ENCODE assay signal across 9 cellular contexts in genomic region chr7:44244282-44244681, GRCh38. TPM values are rescaled to one million over a fixed set of nuclear protein-coding genes. Genes with fewer than 3 reads are reported as not detected.
DNase-seq lines count a peak whose midpoint lies in the region; ATAC-seq, FAIRE-seq and TF ChIP-seq lines count a peak whose summit lies in the region.
"Had no signal": no experiment of that assay in that cellular context is flagged by ENCODE, and none has a peak within 500 bp of the region (broad histone marks: within the 10 kb centered on the region; RNA-seq: fewer than 3 reads in every experiment).

No MANE protein-coding gene starts in this region.

- peak; percentile 54 for TF ChIP-seq CTCF in DND-41 (IDR thresholded peaks at IDR 0.05; ENCODE audit: borderline replicate concordance, extremely low read depth, low read length, poor library complexity, severe bottlenecking)
- TF ChIP-seq CTCF in HepG2 (CRISPR knock-in tag; IDR thresholded peaks at IDR 0.05), result peak; percentile 63

- H3K4me1 ChIP-seq in DND-41 (ENCODE audit: insufficient read depth, low read length) (no peaks in the 10 kb centered on the region), HepG2 (ENCODE audit: insufficient read depth, low read length) (no peaks in the 10 kb centered on the region)

- H3K27me3 ChIP-seq in DND-41 (ENCODE audit: insufficient read depth, low read length, poor library complexity) (no peaks in the 10 kb centered on the region), HepG2 (ENCODE audit: control insufficient read depth in 1 of 2, insufficient read depth in 2 of 2, low read length in 2 of 2) (peaks cover 7 to 37% of the 10 kb centered on the region in 2 experiments; a peak in 4 of 5 replicates)

- H3K9ac ChIP-seq in DND-41 (ENCODE audit: low read depth, low read length) (no peak overlapping the region), HepG2 (ENCODE audit: insufficient read depth, low read depth, low read length) (no peak overlapping the region)

- H4K20me1 ChIP-seq in DND-41 (ENCODE audit: insufficient read depth, low read length) (peaks cover 6% of the 10 kb centered on the region), HepG2 (ENCODE audit: insufficient read depth, low read length) (no peaks in the 10 kb centered on the region)

- 59% methylated on average over 4 of the region's 8 CpGs for WGBS in HepG2 (ENCODE audit: low lambda C conversion rate)

- H2AFZ ChIP-seq in DND-41 (ENCODE audit: low read depth, low read length), result no peak overlapping the region
- no peak overlapping the region for H2AFZ ChIP-seq in HepG2 (ENCODE audit: low read length)

- H3K4me3 Mint-ChIP-seq in activated T-cell treated with anti-CD3 and anti-CD28 coated beads, Interleukin-2, amount 50 U/mL, for 4 hours, result no peak overlapping the region

- H3K36me3 ChIP-seq in DND-41 (ENCODE audit: insufficient read depth, low read length) (no peaks in the 10 kb centered on the region), HepG2 (replicated peaks in 1 of 2; ENCODE audit: control insufficient read depth in 1 of 2, insufficient read depth in 2 of 2, low read length in 2 of 2) (no peaks in the 10 kb centered on the region)

- no peak for TF ChIP-seq POLR2A in HepG2 (IDR thresholded peaks at IDR 0.05; ENCODE audit: insufficient read depth in 1 of 2, low read depth in 2 of 2, low read length in 2 of 2)

- H3K27me3 Mint-ChIP-seq in activated T-cell treated with anti-CD3 and anti-CD28 coated beads, Interleukin-2, amount 50 U/mL, for 4 hours (ENCODE audit: low read depth), result no peaks in the 10 kb centered on the region
- H3K27me3 Mint-ChIP-seq: IgD-negative memory B cell had no signal

- FAIRE-seq in HepG2 (lab: Jason Lieb, UNC), result no peak

- H3K9me3 Mint-ChIP-seq in activated T-cell treated with anti-CD3 and anti-CD28 coated beads, Interleukin-2, amount 50 U/mL, for 4 hours, result no peaks in the 10 kb centered on the region
- H3K9me3 Mint-ChIP-seq: IgD-negative memory B cell had no signal

- no peak overlapping the region for H3K4me3 ChIP-seq in DND-41 (ENCODE audit: low read depth in 1 of 2, low read length in 2 of 2)
- no peak overlapping the region for H3K4me3 ChIP-seq in HepG2 (replicated peaks in 1 of 3; ENCODE audit: insufficient read depth in 1 of 3, low read depth in 2 of 3, low read length in 3 of 3)

- no peak overlapping the region for H3K27ac ChIP-seq in DND-41 (ENCODE audit: low read length)
- no peak overlapping the region for H3K27ac ChIP-seq in HepG2 (ENCODE audit: extremely low read length, insufficient read depth, low read length)

- CTCF ChIA-PET in HepG2 (lab: Yijun Ruan, JAX; ENCODE audit: low intra/inter-chr PET ratio, low total read pairs), result interaction anchor here (1.5 kb wide), 1 partner anchor 233 kb away, joined by 5 read pairs; no protein-coding TSS in a partner anchor

- intact Hi-C loops in HepG2 (cut with micrococcal nuclease; ENCODE audit: unreplicated experiment), result no loop called here

- DNase-seq in DND-41 (peak; percentile 16), HuH-7.5 (ENCODE audit: low spot score) (peak; percentile 68), HepG2 (ENCODE audit: low spot score) (no peak)
- DNase-seq in activated T-cell treated with anti-CD3 and anti-CD28 coated beads, Interleukin-2, amount 50 U/mL, for 4 hours, result peak; percentile 21

- H3K4me1 Mint-ChIP-seq in activated T-cell treated with anti-CD3 and anti-CD28 coated beads, Interleukin-2, amount 50 U/mL, for 4 hours (ENCODE audit: low read depth), result no peaks in the 10 kb centered on the region
- H3K4me1 Mint-ChIP-seq: IgD-negative memory B cell had no signal

- no peak overlapping the region for H3K4me2 ChIP-seq in DND-41 (ENCODE audit: insufficient read depth, low read length)
- no peak overlapping the region for H3K4me2 ChIP-seq in HepG2 (ENCODE audit: low read depth, low read length)

- H3K36me3 Mint-ChIP-seq in activated T-cell treated with anti-CD3 and anti-CD28 coated beads, Interleukin-2, amount 50 U/mL, for 4 hours (ENCODE audit: insufficient read depth), result no peaks in the 10 kb centered on the region
- H3K36me3 Mint-ChIP-seq: IgD-negative memory B cell had no signal

- no peaks in the 10 kb centered on the region for H3K79me2 ChIP-seq in DND-41 (ENCODE audit: insufficient read depth, low read length)
- H3K79me2 ChIP-seq in HepG2 (ENCODE audit: insufficient read depth, low read length), result no peaks in the 10 kb centered on the region

- no peaks in the 10 kb centered on the region for H3K9me3 ChIP-seq in DND-41 (ENCODE audit: insufficient read depth, low read length, severe bottlenecking)
- H3K9me3 ChIP-seq in HepG2 (ENCODE audit: low read length), result no peaks in the 10 kb centered on the region

- no peak for TF ChIP-seq RAD21 in HepG2 (CRISPR knock-in tag; IDR thresholded peaks at IDR 0.05)

- in situ Hi-C loops in HepG2 (cut with HindIII; ENCODE audit: extremely low pct_ligation_motif_present, low pct_unique_long_range_greater_than_20kb), result loop anchor here (5.0 kb wide), 1 partner anchor 233 kb away; no protein-coding TSS in a partner anchor

- POLR2A ChIA-PET in HepG2 (lab: Yijun Ruan, JAX), result no interaction called here

- ATAC-seq in DND-41 (ENCODE audit: insufficient read depth, low read depth), result no peak; the same call in 2 of the 3 replicates
- ATAC-seq in activated T-cell treated with anti-CD3 and anti-CD28 coated beads, Interleukin-2, amount 50 U/mL, for 4 hours, result peak in 1 of 2 donors; percentile 33
- ATAC-seq in HepG2, result peak; percentile 41
- no peak for ATAC-seq in HG02884 (IDR thresholded peaks at IDR 0.05; ENCODE audit: unreplicated experiment)
- no peak for ATAC-seq in HG02623 (IDR thresholded peaks at IDR 0.05; ENCODE audit: unreplicated experiment)
- ATAC-seq in HG03378 (IDR thresholded peaks at IDR 0.05; ENCODE audit: unreplicated experiment), result no peak
- ATAC-seq in GM21423 (IDR thresholded peaks at IDR 0.05; ENCODE audit: unreplicated experiment), result no peak

- BruUV-seq in HepG2 (replicated peaks; lab: Mats Ljungman, UMichigan), result no TSS peak

- no peak for TF ChIP-seq EP300 in HepG2 (IDR thresholded peaks at IDR 0.05; ENCODE audit: low read depth in 2 of 2, low read length in 2 of 2)
- TF ChIP-seq EP300 in HepG2 (CRISPR knock-in tag; IDR thresholded peaks at IDR 0.05; ENCODE audit: borderline replicate concordance), result no peak

TF ChIP-seq in HepG2, 621 proteins besides CTCF, POLR2A, EP300 and RAD21 (continues in another document):
- TF ChIP-seq ZNF703 (CRISPR knock-in tag; IDR thresholded peaks at IDR 0.05; ENCODE audit: borderline replicate concordance) (no peak), ZNF670 (CRISPR knock-in tag; IDR thresholded peaks at IDR 0.05; ENCODE audit: borderline replicate concordance) (no peak), STAG1 (CRISPR knock-in tag; IDR thresholded peaks at IDR 0.05) (peak; percentile 34), ZMYM2 (CRISPR knock-in tag; IDR thresholded peaks at IDR 0.05) (no peak)

RNA-seq across cellular contexts. Expression of gene YKT6, which starts 43.5 kb away (rescaled TPM):
- total RNA-seq in activated T-cell treated with anti-CD3 and anti-CD28 coated beads, Interleukin-2, amount 50 U/mL, for 4 hours, result 100 to 1,000 TPM; 114 to 121 (median 115) TPM
- 52.2 and 59.0 TPM in 2 replicates for total RNA-seq in HepG2 (2016; rRNA removed; fragmentation: Illumina TruSeq; extraction: Trizol)
- total RNA-seq in HepG2 (2016; cell fraction: cytosol; rRNA removed; fragmentation: Illumina TruSeq; extraction: Trizol; ENCODE audit: low read depth), result 32.5 and 39.5 TPM in 2 replicates
- 50.3 and 53.4 TPM in 2 replicates for total RNA-seq in HepG2 (2016; cell fraction: insoluble cytoplasmic fraction; rRNA removed; fragmentation: Illumina TruSeq; extraction: Trizol)
- total RNA-seq in HepG2 (2016; cell fraction: membrane; rRNA removed; fragmentation: Illumina TruSeq; extraction: Trizol), result 72.2 and 82.9 TPM in 2 replicates
- total RNA-seq in HepG2 (2016; cell fraction: nucleus; rRNA removed; fragmentation: Illumina TruSeq; extraction: Trizol), result 29.8 and 32.8 TPM in 2 replicates
- polyA plus RNA-seq in HepG2 (2011; rRNA removed), result 60.3 and 65.6 TPM in 2 replicates
- 59.3 and 64.4 TPM in 2 replicates for polyA plus RNA-seq in HepG2 (2011; cell fraction: cytosol; rRNA removed)
- 71.8 and 75.7 TPM in 2 replicates for polyA plus RNA-seq in HepG2 (2011; cell fraction: nucleus; rRNA removed)
- polyA plus RNA-seq in HepG2 (2012), result 36.1 and 46.4 TPM in 2 replicates
- 51.9 and 71.1 TPM in 2 replicates for polyA plus RNA-seq in HepG2 (2016; cell fraction: cytosol; fragmentation: Illumina TruSeq; extraction: Trizol; ENCODE audit: low read depth)
- polyA plus RNA-seq in HepG2 (2016; cell fraction: insoluble cytoplasmic fraction; fragmentation: Illumina TruSeq; extraction: Trizol; ENCODE audit: low read depth), result 67.7 and 77.1 TPM in 2 replicates
- 72.0 and 86.2 TPM in 2 replicates for polyA plus RNA-seq in HepG2 (2016; cell fraction: membrane; fragmentation: Illumina TruSeq; extraction: Trizol; ENCODE audit: low read depth)
- 65.4 and 71.2 TPM in 2 replicates for polyA plus RNA-seq in HepG2 (2016; cell fraction: nucleus; fragmentation: Illumina TruSeq; extraction: Trizol; ENCODE audit: insufficient read depth, low read depth)
- polyA minus RNA-seq in HepG2 (2011; rRNA and poly(A)+ RNA removed; ENCODE audit: low replicate concordance), result 55.8 and 105 TPM in 2 replicates
- 19.1 and 20.7 TPM in 2 replicates for polyA minus RNA-seq in HepG2 (2011; cell fraction: cytosol; rRNA and poly(A)+ RNA removed)
- polyA minus RNA-seq in HepG2 (2011; cell fraction: nucleus; rRNA and poly(A)+ RNA removed), result 38.1 and 44.4 TPM in 2 replicates

RNA-seq across cellular contexts. Expression of gene GCK, which starts 55.0 kb away (rescaled TPM):
- total RNA-seq in activated T-cell treated with anti-CD3 and anti-CD28 coated beads, Interleukin-2, amount 50 U/mL, for 4 hours, result 1 to 10 TPM; 1.3 to 4.3 (median 2.7) TPM
- not detected in 2 replicates for total RNA-seq in HepG2 (2016; rRNA removed; fragmentation: Illumina TruSeq; extraction: Trizol)
- not detected in 2 replicates for total RNA-seq in HepG2 (2016; cell fraction: cytosol; rRNA removed; fragmentation: Illumina TruSeq; extraction: Trizol; ENCODE audit: low read depth)
- total RNA-seq in HepG2 (2016; cell fraction: insoluble cytoplasmic fraction; rRNA removed; fragmentation: Illumina TruSeq; extraction: Trizol), result not detected in 2 replicates
- total RNA-seq in HepG2 (2016; cell fraction: membrane; rRNA removed; fragmentation: Illumina TruSeq; extraction: Trizol), result not detected in 2 replicates
- not detected in 2 replicates for total RNA-seq in HepG2 (2016; cell fraction: nucleus; rRNA removed; fragmentation: Illumina TruSeq; extraction: Trizol)
- polyA plus RNA-seq in HepG2 (2011; rRNA removed), result not detected in 2 replicates
- not detected in 2 replicates for polyA plus RNA-seq in HepG2 (2011; cell fraction: cytosol; rRNA removed)
- polyA plus RNA-seq in HepG2 (2011; cell fraction: nucleus; rRNA removed), result not detected in 2 replicates
- 0.55 TPM in 1 of 2 replicates, not detected in the other for polyA plus RNA-seq in HepG2 (2012)
- not detected in 2 replicates for polyA plus RNA-seq in HepG2 (2016; cell fraction: cytosol; fragmentation: Illumina TruSeq; extraction: Trizol; ENCODE audit: low read depth)
- polyA plus RNA-seq in HepG2 (2016; cell fraction: insoluble cytoplasmic fraction; fragmentation: Illumina TruSeq; extraction: Trizol; ENCODE audit: low read depth), result not detected in 2 replicates
- polyA plus RNA-seq in HepG2 (2016; cell fraction: membrane; fragmentation: Illumina TruSeq; extraction: Trizol; ENCODE audit: low read depth), result not detected in 2 replicates
- polyA plus RNA-seq in HepG2 (2016; cell fraction: nucleus; fragmentation: Illumina TruSeq; extraction: Trizol; ENCODE audit: insufficient read depth, low read depth), result not detected in 2 replicates
- polyA minus RNA-seq in HepG2 (2011; rRNA and poly(A)+ RNA removed; ENCODE audit: low replicate concordance), result not detected in 2 replicates
- not detected in 2 replicates for polyA minus RNA-seq in HepG2 (2011; cell fraction: cytosol; rRNA and poly(A)+ RNA removed)
- polyA minus RNA-seq in HepG2 (2011; cell fraction: nucleus; rRNA and poly(A)+ RNA removed), result not detected in 2 replicates
